ENCODE assay signal across 19 cellular contexts in the genomic region with DNA sequence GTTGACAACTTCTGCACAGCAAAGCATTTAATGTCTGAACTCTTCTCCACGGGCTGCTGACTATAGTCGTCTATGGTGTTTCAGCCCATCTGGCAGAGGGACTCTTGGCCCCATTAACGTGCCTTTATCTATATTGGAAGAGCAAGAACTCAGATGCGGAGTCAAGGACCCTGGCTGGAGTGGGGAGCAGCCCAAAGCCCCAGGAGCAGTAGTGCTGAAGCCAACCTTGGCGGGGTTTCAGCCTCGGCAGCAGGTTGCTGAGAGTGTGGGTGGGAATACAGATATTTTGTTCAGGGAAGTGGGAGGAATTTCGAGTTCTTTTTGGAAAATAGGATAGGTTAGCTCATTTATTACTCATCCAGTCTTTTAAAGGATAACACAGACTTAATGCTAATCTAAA. TPM values are rescaled to one million over a fixed set of nuclear protein-coding genes. Genes with fewer than 3 reads are reported as not detected.
DNase-seq lines count a peak whose midpoint lies in the region; ATAC-seq and TF ChIP-seq lines count a peak whose summit lies in the region.
"Had no signal": no experiment of that assay in that cellular context is flagged by ENCODE, and none has a peak within 500 bp of the region (broad histone marks: within the 10 kb centered on the region; RNA-seq: fewer than 3 reads in every experiment).

No MANE protein-coding gene starts in this region.

- H3K4me3 ChIP-seq in heart right ventricle (no peak overlapping the region), psoas muscle (no peak overlapping the region), spleen (no peak overlapping the region)
- H3K4me3 ChIP-seq: mucosa of descending colon had no signal

- H3K36me3 Mint-ChIP-seq in activated T-cell treated with anti-CD3 and anti-CD28 coated beads, Interleukin-2, amount 50 U/mL, for 72 hours (ENCODE audit: insufficient read depth in 2 of 2) = no peaks in the 10 kb centered on the region

- H3K27ac Mint-ChIP-seq in activated T-cell treated with anti-CD3 and anti-CD28 coated beads, Interleukin-2, amount 50 U/mL, for 72 hours = no peak overlapping the region
- H3K27ac Mint-ChIP-seq: activated CD8-positive, alpha-beta T cell treated with anti-CD3 and anti-CD28 coated beads, Interleukin-2, amount 10 ng/mL, durations not matched to agents 7 days and 5 days; activated naive CD4-positive, alpha-beta T cell treated with anti-CD3 and anti-CD28 coated beads for 36 hours had no signal

- peaks cover 15 to 70% (median 41%) of the 10 kb centered on the region in 9 donors for H3K4me1 ChIP-seq in heart right ventricle
- H3K4me1 ChIP-seq in psoas muscle = peaks cover 8% of the 10 kb centered on the region
- H3K4me1 ChIP-seq in spleen = peaks cover 3 to 37% (median 21%) of the 10 kb centered on the region in 6 donors

- TF ChIP-seq CTCF in heart right ventricle (IDR thresholded peaks at IDR 0.05) = no peak
- TF ChIP-seq CTCF in psoas muscle (IDR thresholded peaks at IDR 0.05) = no peak
- no peak for TF ChIP-seq CTCF in spleen (IDR thresholded peaks at IDR 0.05 in 8 of 11, conservative IDR thresholded peaks at IDR 0.05 in 3 of 11)

- no peak overlapping the region for H3K4me3 Mint-ChIP-seq in activated T-cell treated with anti-CD3 and anti-CD28 coated beads, Interleukin-2, amount 50 U/mL, for 72 hours
- H3K4me3 Mint-ChIP-seq: activated CD8-positive, alpha-beta T cell treated with anti-CD3 and anti-CD28 coated beads, Interleukin-2, amount 10 ng/mL, durations not matched to agents 7 days and 5 days; activated naive CD4-positive, alpha-beta T cell treated with anti-CD3 and anti-CD28 coated beads for 36 hours; central memory CD8-positive, alpha-beta T cell; neural crest cell had no signal

- DNase-seq in Ammon's horn (ENCODE audit: low spot score) (peak; percentile 65), NCI-H446 treated with DMSO at 0.1 percent for 48 hours (lab: John Stamatoyannopoulos, UW) (peak; percentile 16), heart right ventricle (peak; percentile 54 to 56), psoas muscle (peak; percentile 44 to 60), spleen (no peak), SW 1271 (lab: John Stamatoyannopoulos, UW) (no peak), NCI-H146 (lab: John Stamatoyannopoulos, UW) (no peak)
- DNase-seq in activated T-cell treated with anti-CD3 and anti-CD28 coated beads, Interleukin-2, amount 50 U/mL, for 72 hours = no peak
- DNase-seq: activated CD8-positive, alpha-beta T cell treated with anti-CD3 and anti-CD28 coated beads, Interleukin-2, amount 10 ng/mL, durations not matched to agents 7 days and 5 days; activated naive CD4-positive, alpha-beta T cell treated with anti-CD3 and anti-CD28 coated beads for 36 hours; activated T-cell treated with anti-CD3 and anti-CD28 coated beads, Interleukin-2, amount 50 U/mL, for 1 hour; left colon; mucosa of descending colon; stimulated activated CD4-positive, alpha-beta T cell treated with anti-CD3 and anti-CD28 coated beads, Interleukin-12 subunit alpha, Interleukin-12 subunit beta, amount 100 ng/mL, for 4 hours; stimulated activated CD8-positive, alpha-beta memory T cell treated with anti-CD3 and anti-CD28 coated beads, Interleukin-4, amount 100 ng/mL, for 48 hours had no signal

- H3K9me3 ChIP-seq in heart right ventricle (no peaks in the 10 kb centered on the region), psoas muscle (no peaks in the 10 kb centered on the region), spleen (no peaks in the 10 kb centered on the region)
- H3K9me3 ChIP-seq: mucosa of descending colon had no signal

- intact Hi-C loops in heart right ventricle (cut with DNase I) = no loop called here
- intact Hi-C loops in psoas muscle (cut with DNase I) = no loop called here
- intact Hi-C loops in spleen (cut with DNase I; ENCODE audit: low total_unique reads) = no loop called here

- H3K27ac ChIP-seq in heart right ventricle (peak overlapping the region in 5 of 10 donors; percentile 10 to 41 (median 33)), psoas muscle (no peak overlapping the region), spleen (no peak overlapping the region)

- TF ChIP-seq POLR2A in spleen (IDR thresholded peaks at IDR 0.05) = no peak

- H3K27me3 ChIP-seq in heart right ventricle (no peaks in the 10 kb centered on the region), psoas muscle (ENCODE audit: insufficient read depth in 3 of 3, low read length in 2 of 3) (no peaks in the 10 kb centered on the region), spleen (replicated peaks in 1 of 7) (no peaks in the 10 kb centered on the region)

- 61% methylated on average over 7 of the region's 7 CpGs for WGBS in heart right ventricle, 2 donors
- 33 to 47% (median 41%) methylated on average over 7 of the region's 7 CpGs for WGBS in psoas muscle, 3 donors
- WGBS in spleen, 5 donors = 75 to 82% (median 80%) methylated on average over 7 of the region's 7 CpGs

- peaks cover 6% of the 10 kb centered on the region for H3K27me3 Mint-ChIP-seq in activated T-cell treated with anti-CD3 and anti-CD28 coated beads, Interleukin-2, amount 50 U/mL, for 72 hours (ENCODE audit: low read depth)
- H3K27me3 Mint-ChIP-seq: central memory CD8-positive, alpha-beta T cell had no signal

- H3K9me3 Mint-ChIP-seq in activated T-cell treated with anti-CD3 and anti-CD28 coated beads, Interleukin-2, amount 50 U/mL, for 72 hours = no peaks in the 10 kb centered on the region
- H3K9me3 Mint-ChIP-seq: activated naive CD4-positive, alpha-beta T cell treated with anti-CD3 and anti-CD28 coated beads for 36 hours; central memory CD8-positive, alpha-beta T cell; neural crest cell had no signal

- H3K36me3 ChIP-seq in heart right ventricle (no peaks in the 10 kb centered on the region), psoas muscle (ENCODE audit: insufficient read depth in 1 of 2, low read depth in 1 of 2) (no peaks in the 10 kb centered on the region), spleen (no peaks in the 10 kb centered on the region)

- peaks cover 12% of the 10 kb centered on the region for H3K4me1 Mint-ChIP-seq in activated T-cell treated with anti-CD3 and anti-CD28 coated beads, Interleukin-2, amount 50 U/mL, for 72 hours (ENCODE audit: low read depth)

- ATAC-seq in heart right ventricle = peak in 7 of 8 donors; percentile 17 to 58 (median 50)
- no peak for ATAC-seq in psoas muscle
- ATAC-seq in activated T-cell treated with anti-CD3 and anti-CD28 coated beads, Interleukin-2, amount 50 U/mL, for 72 hours (replicated peaks in 1 of 2) = no peak
- ATAC-seq: activated CD4-positive, CD25-positive, alpha-beta regulatory T cell treated with anti-CD3 and anti-CD28 coated beads, Interleukin-2, amount 50 U/mL, for 24 hours; activated CD8-positive, alpha-beta T cell treated with anti-CD3 and anti-CD28 coated beads, Interleukin-2, amount 10 ng/mL, durations not matched to agents 7 days and 5 days; esophagus mucosa; left colon; mucosa of descending colon had no signal

RNA-seq across cellular contexts. Expression of a gene that starts 34.2 kb away (rescaled TPM):
- total RNA-seq in heart right ventricle (1 to 10 TPM; 1.2 to 3.2 (median 2.2) TPM), psoas muscle (under 1 TPM; 0.44 to 0.79 (median 0.62) TPM), spleen (1 to 10 TPM in 1 of 7 donors, under 1 TPM in 5, not detected in 1; 0.51 to 2.6 (median 0.98) TPM)
- polyA plus RNA-seq in heart right ventricle (under 1 TPM; 0.66 to 0.93 TPM), psoas muscle (1 to 10 TPM in 2 of 3 donors, under 1 TPM in 1; 0.53 to 1.1 (median 1.1) TPM), spleen (under 1 TPM; 0.22 to 0.53 (median 0.48) TPM)
- total RNA-seq in activated T-cell treated with anti-CD3 and anti-CD28 coated beads, Interleukin-2, amount 50 U/mL, for 72 hours = under 1 TPM; 0.32 to 0.70 TPM
- total RNA-seq: activated CD8-positive, alpha-beta T cell treated with anti-CD3 and anti-CD28 coated beads, Interleukin-2, amount 10 ng/mL, durations not matched to agents 7 days and 5 days had no signal

Comparison
In these comparisons a context has a peak if more than half of its experiments do, and no peak if none do; other contexts are left out.
1. DNase-seq: peak in Ammon's horn (single experiment), NCI-H446 treated with DMSO at 0.1 percent for 48 hours (single experiment), heart right ventricle (2 of 2) and psoas muscle (2 of 2); none in spleen (single experiment), activated T-cell treated with anti-CD3 and anti-CD28 coated beads, Interleukin-2, amount 50 U/mL, for 72 hours (0 of 2), SW 1271 (0 of 2) and NCI-H146 (single experiment).
2. ATAC-seq: peak in heart right ventricle (7 of 8); none in psoas muscle (0 of 4) and activated T-cell treated with anti-CD3 and anti-CD28 coated beads, Interleukin-2, amount 50 U/mL, for 72 hours (0 of 2).